ENCODE assay signal across 26 cellular contexts in genomic region chr2:142649581-142649980, GRCh38.
"Had no signal": no experiment of that assay in that cellular context is flagged by ENCODE, and none has a peak within 500 bp of the region (broad histone marks: within the 10 kb centered on the region; RNA-seq: fewer than 3 reads in every experiment).

No MANE protein-coding gene starts in this region.

- H3K4me3 ChIP-seq: stomach, suprapubic skin, testis, thoracic aorta, thyroid gland, tibial artery, tibial nerve, transverse colon, upper lobe of left lung, upper lobe of right lung, uterus, vagina had no signal

- DNase-seq: stimulated activated CD4-positive, alpha-beta T cell treated with anti-CD3 and anti-CD28 coated beads, Interleukin-2, amount 100 ng/mL, for 48 hours; stimulated activated CD4-positive, alpha-beta T cell treated with anti-CD3 and anti-CD28 coated beads, Interleukin-4, amount 100 ng/mL, for 1 hour; stimulated activated CD4-positive, alpha-beta T cell treated with anti-CD3 and anti-CD28 coated beads, Interleukin-4, amount 100 ng/mL, for 24 hours; stimulated activated CD4-positive, alpha-beta T cell treated with anti-CD3 and anti-CD28 coated beads, Interleukin-4, amount 100 ng/mL, for 4 hours; stimulated activated CD8-positive, alpha-beta memory T cell treated with anti-CD3 and anti-CD28 coated beads, Interleukin-4, amount 100 ng/mL, for 48 hours; stimulated activated naive B cell treated with anti-CD40 and anti-IgM and Interleukin-4, amounts not matched to agents 10 μg/mL and 1 μg/mL and 100 μg/mL, for 72 hours; stimulated activated naive CD4-positive, alpha-beta T cell; stimulated activated naive CD4-positive, alpha-beta T cell treated with Interleukin-2 at 50 U/mL for 16 hours; stimulated activated naive CD8-positive, alpha-beta T cell treated with anti-CD3 and anti-CD28 coated beads, Interleukin-15, amount 100 ng/mL, for 72 hours; stimulated activated naive CD8-positive, alpha-beta T cell treated with anti-CD3 and anti-CD28 coated beads, Interleukin-15, Interleukin-2, amounts not matched to agents 100 U/mL and 50 U/mL, for 24 hours; stomach; substantia nigra; testis; thyroid gland; tibial artery; transverse colon; upper lobe of right lung; uterus had no signal

- ATAC-seq: stimulated activated effector memory CD8-positive, alpha-beta T cell treated with anti-CD3 and anti-CD28 coated beads, Interleukin-12 subunit alpha, Interleukin-12 subunit beta, amount 100 ng/mL, for 72 hours; stimulated activated memory B cell treated with anti-CD40 and anti-IgM and Interleukin-4, amounts not matched to agents 10 μg/mL and 1 μg/mL and 100 μg/mL, for 72 hours; stimulated activated naive B cell treated with anti-CD40 and anti-IgM and Interleukin-4, amounts not matched to agents 10 μg/mL and 1 μg/mL and 100 μg/mL, for 72 hours; stimulated activated naive CD8-positive, alpha-beta T cell treated with anti-CD3 and anti-CD28 coated beads, Interleukin-15, amount 100 ng/mL, for 72 hours; stimulated activated naive CD8-positive, alpha-beta T cell treated with anti-CD3 and anti-CD28 coated beads, Interleukin-15, Interleukin-2, amounts not matched to agents 100 U/mL and 50 U/mL, for 24 hours; upper lobe of right lung had no signal

- H3K4me1 ChIP-seq: stomach, suprapubic skin, testis, thyroid gland, tibial artery, tibial nerve, transverse colon, upper lobe of left lung, upper lobe of right lung, uterus, vagina had no signal

- FAIRE-seq: urothelium cell line had no signal

- H3K27ac ChIP-seq: stomach, suprapubic skin, testis, thoracic aorta, thyroid gland, tibial artery, tibial nerve, transverse colon, upper lobe of left lung, upper lobe of right lung, uterus, vagina had no signal

- H3K9me3 ChIP-seq: testis, thoracic aorta, thyroid gland, tibial artery, transverse colon, upper lobe of left lung, upper lobe of right lung, uterus, vagina had no signal

- H3K36me3 ChIP-seq: stomach, suprapubic skin, thoracic aorta, thyroid gland, tibial artery, tibial nerve, transverse colon, upper lobe of left lung, upper lobe of right lung, uterus, vagina had no signal

- H3K27me3 ChIP-seq: stomach, suprapubic skin, testis, thyroid gland, tibial artery, tibial nerve, transverse colon, upper lobe of left lung, upper lobe of right lung, uterus, vagina had no signal
